8 cellular contexts compared by ENCODE assay signal in the genomic region with DNA sequence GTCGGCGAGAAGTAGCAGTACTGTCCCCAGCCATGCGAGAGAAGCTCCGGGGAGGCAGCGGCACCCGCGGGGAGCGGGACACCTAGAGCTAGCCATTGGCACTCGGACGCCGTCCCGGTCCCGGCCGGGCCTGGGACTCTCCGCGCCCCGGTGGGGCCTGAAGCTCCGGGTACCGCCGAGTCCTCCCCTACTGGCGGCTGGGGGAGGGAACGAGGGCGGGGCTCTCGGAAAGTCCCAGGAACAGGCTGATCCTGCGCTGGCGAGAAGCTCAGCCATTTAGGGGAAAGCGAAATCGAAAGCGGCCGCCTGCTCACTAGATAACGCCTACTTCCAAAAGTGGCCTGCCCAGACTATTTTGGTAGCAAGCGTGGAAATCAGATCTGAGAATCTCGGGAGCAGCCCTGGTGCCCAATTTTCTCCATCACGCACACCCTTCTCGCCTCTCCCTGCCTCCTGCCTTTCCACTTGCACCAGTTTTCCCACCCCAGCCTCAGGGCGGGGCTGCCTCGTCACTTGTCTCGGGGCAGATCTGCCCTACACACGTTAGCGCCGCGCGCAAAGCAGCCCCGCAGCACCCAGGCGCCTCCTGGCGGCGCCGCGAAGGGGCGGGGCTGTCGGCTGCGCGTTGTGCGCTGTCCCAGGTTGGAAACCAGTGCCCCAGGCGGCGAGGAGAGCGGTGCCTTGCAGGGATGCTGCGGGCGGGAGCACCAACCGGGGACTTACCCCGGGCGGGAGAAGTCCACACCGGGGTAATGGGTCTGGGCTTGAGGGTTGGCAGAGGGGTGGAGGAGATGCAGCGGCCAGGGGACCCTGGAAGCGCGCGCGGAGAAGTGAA. TPM values are rescaled to one million over a fixed set of nuclear protein-coding genes. Genes with fewer than 3 reads are reported as not detected.
DNase-seq lines count a peak whose midpoint lies in the region; ATAC-seq and TF ChIP-seq lines count a peak whose summit lies in the region.

PSMB9 (plus strand) TSS at position 652 of the 835 bp plus-strand sequence; CDS start at position 690, 38 bp downstream.
A gene with protein sequence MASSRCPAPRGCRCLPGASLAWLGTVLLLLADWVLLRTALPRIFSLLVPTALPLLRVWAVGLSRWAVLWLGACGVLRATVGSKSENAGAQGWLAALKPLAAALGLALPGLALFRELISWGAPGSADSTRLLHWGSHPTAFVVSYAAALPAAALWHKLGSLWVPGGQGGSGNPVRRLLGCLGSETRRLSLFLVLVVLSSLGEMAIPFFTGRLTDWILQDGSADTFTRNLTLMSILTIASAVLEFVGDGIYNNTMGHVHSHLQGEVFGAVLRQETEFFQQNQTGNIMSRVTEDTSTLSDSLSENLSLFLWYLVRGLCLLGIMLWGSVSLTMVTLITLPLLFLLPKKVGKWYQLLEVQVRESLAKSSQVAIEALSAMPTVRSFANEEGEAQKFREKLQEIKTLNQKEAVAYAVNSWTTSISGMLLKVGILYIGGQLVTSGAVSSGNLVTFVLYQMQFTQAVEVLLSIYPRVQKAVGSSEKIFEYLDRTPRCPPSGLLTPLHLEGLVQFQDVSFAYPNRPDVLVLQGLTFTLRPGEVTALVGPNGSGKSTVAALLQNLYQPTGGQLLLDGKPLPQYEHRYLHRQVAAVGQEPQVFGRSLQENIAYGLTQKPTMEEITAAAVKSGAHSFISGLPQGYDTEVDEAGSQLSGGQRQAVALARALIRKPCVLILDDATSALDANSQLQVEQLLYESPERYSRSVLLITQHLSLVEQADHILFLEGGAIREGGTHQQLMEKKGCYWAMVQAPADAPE (minus strand): TSS at position 164 of the 835 bp plus-strand sequence. CDS start 68 bp downstream, at position 96.

- peak within 1 kb of the TSS; percentile 57 for H3K4me3 ChIP-seq in IMR-90 (ENCODE audit: insufficient read depth, low read depth, low read length)
- peak within 1 kb of the TSS; percentile 63 to 94 (median 82) for H3K4me3 ChIP-seq in esophagus squamous epithelium

- no TSS peak for BruUV-seq in IMR-90 (replicated peaks; lab: Mats Ljungman, UMichigan)

- peak within 1 kb of the TSS; percentile 94 for H3K56ac ChIP-seq in IMR-90 (ENCODE audit: extremely low read depth, insufficient read depth, low read length)

- H3K27me3 ChIP-seq in IMR-90 (ENCODE audit: control insufficient read depth, insufficient read depth, low read length) (no peaks in the 10 kb centered on the region), esophagus squamous epithelium (no peaks in the 10 kb centered on the region)

- peak within 1 kb of the TSS; percentile 72 for H2BK5ac ChIP-seq in IMR-90 (ENCODE audit: low read depth, low read length, poor library complexity, severe bottlenecking)

- peaks cover 13% of the 10 kb centered on the region for H3K36me3 ChIP-seq in IMR-90 (ENCODE audit: control insufficient read depth, insufficient read depth, low read length)
- peaks cover 19 to 46% (median 25%) of the 10 kb centered on the region in 3 donors for H3K36me3 ChIP-seq in esophagus squamous epithelium

- H4K20me1 ChIP-seq in IMR-90 (ENCODE audit: insufficient read depth, low read length): no peaks in the 10 kb centered on the region

- no peaks in the 10 kb centered on the region for H3K27me3 Mint-ChIP-seq in naive B cell

- H2BK20ac ChIP-seq in IMR-90 (ENCODE audit: low read depth, low read length): peak within 1 kb of the TSS; percentile 83

- CTCF ChIA-PET in IMR-90 (lab: Yijun Ruan, JAX): interaction anchor here (0.8 to 4.4 kb wide), 5 partner anchors 9 to 22 kb away, joined by 3 to 44 read pairs (median 4); partner anchors contain the start of gene TAP2

- ATAC-seq in GM21528 (IDR thresholded peaks at IDR 0.05; ENCODE audit: low FRiP score, unreplicated experiment) (peak; percentile 81), IMR-90 (ENCODE audit: low read depth) (peak; percentile 93), naive B cell (ENCODE audit: low read depth in 2 of 2) (peak; percentile 79 to 80)
- peak; percentile 92 for ATAC-seq in stimulated activated effector memory CD8-positive, alpha-beta T cell treated with anti-CD3 and anti-CD28 coated beads, Interleukin-12 subunit alpha, Interleukin-12 subunit beta, amount 100 ng/mL, for 72 hours

- dilution Hi-C loops in IMR-90 (cut with HindIII; ENCODE audit: low sequenced_read_pairs, unreplicated experiment): no loop called here

- TF ChIP-seq RAD21 in IMR-90 (IDR thresholded peaks at IDR 0.05; ENCODE audit: low read length): peak; percentile 57

- TF ChIP-seq CTCF in IMR-90 (conservative IDR thresholded peaks at IDR 0.05; ENCODE audit: low read depth, low read length) (peak; percentile 85), esophagus squamous epithelium (IDR thresholded peaks at IDR 0.05) (peak; percentile 78 to 97 (median 88))

- DNase-seq in DMS79 (lab: John Stamatoyannopoulos, UW) (peak; percentile 48), IMR-90 (peak; percentile 90), RKO (ENCODE audit: low spot score) (peak; percentile 93), activated T-helper 1 cell treated with Interleukin-2 at 50 U/mL for 16 hours (ENCODE audit: low read depth) (peak; percentile 86), esophagus squamous epithelium (lab: John Stamatoyannopoulos, UW) (peak; percentile 70), naive B cell (peak; percentile 93)
- peak; percentile 90 to 96 for DNase-seq in stimulated activated effector memory CD8-positive, alpha-beta T cell treated with anti-CD3 and anti-CD28 coated beads, Interleukin-12 subunit alpha, Interleukin-12 subunit beta, amount 100 ng/mL, for 72 hours (ENCODE audit: low spot score in 2 of 2)

- peak within 1 kb of the TSS; percentile 78 for H3K9ac ChIP-seq in IMR-90 (ENCODE audit: low read depth, low read length)

- H3K4me1 Mint-ChIP-seq in naive B cell: peaks cover 66 to 80% (median 80%) of the 10 kb centered on the region in 3 donors
- H3K4me1 Mint-ChIP-seq in stimulated activated effector memory CD8-positive, alpha-beta T cell treated with anti-CD3 and anti-CD28 coated beads, Interleukin-12 subunit alpha, Interleukin-12 subunit beta, amount 100 ng/mL, for 72 hours: peaks cover 65% of the 10 kb centered on the region

- WGBS in IMR-90 (ENCODE audit: extremely low coverage in 2 of 2, insufficient read length in 1 of 2), 2 experiments: 0% methylated on average over 35 of the region's 68 CpGs; no CpG with 5 or more reads in 1 of the 2 experiments
- WGBS in esophagus squamous epithelium, 2 donors: 0 to 4% methylated on average over 8 to 38 of the region's 68 CpGs

- H4K91ac ChIP-seq in IMR-90 (ENCODE audit: insufficient read depth, low read depth, low read length): peak within 1 kb of the TSS; percentile 90

- peak within 1 kb of the TSS; percentile 98 for H3K14ac ChIP-seq in IMR-90 (replicated peaks; ENCODE audit: low read depth, low read length)

- POLR2A ChIA-PET in IMR-90 (lab: Charles Lee; ENCODE audit: unreplicated experiment): interaction anchor here (0.6 to 1.9 kb wide), 7 partner anchors 10 to 122 kb away, joined by 3 to 9 read pairs (median 4); partner anchors contain the start of gene TAP2

- peaks cover 18% of the 10 kb centered on the region for H3K9me1 ChIP-seq in IMR-90 (ENCODE audit: insufficient read depth, low read length)

- H2AFZ ChIP-seq in IMR-90 (replicated peaks; ENCODE audit: low read length, poor library complexity): peak within 1 kb of the TSS; percentile 99

- H3K79me1 ChIP-seq in IMR-90 (ENCODE audit: low read depth in 1 of 2, low read length in 2 of 2): peaks cover 8 to 39% of the 10 kb centered on the region in 2 experiments

- H3K23ac ChIP-seq in IMR-90 (ENCODE audit: low read depth, low read length): peak within 1 kb of the TSS; percentile 98

- H3K4me3 Mint-ChIP-seq in naive B cell: peak within 1 kb of the TSS; percentile 93 to 100 (median 100)
- peak within 1 kb of the TSS; percentile 99 for H3K4me3 Mint-ChIP-seq in stimulated activated effector memory CD8-positive, alpha-beta T cell treated with anti-CD3 and anti-CD28 coated beads, Interleukin-12 subunit alpha, Interleukin-12 subunit beta, amount 100 ng/mL, for 72 hours

- H3K27ac ChIP-seq in IMR-90 (ENCODE audit: insufficient read depth, low read length) (peak within 1 kb of the TSS; percentile 75), esophagus squamous epithelium (peak within 1 kb of the TSS; percentile 94 to 98 (median 97))

- peak within 1 kb of the TSS; percentile 97 to 100 (median 100) for H3K27ac Mint-ChIP-seq in naive B cell
- peak within 1 kb of the TSS; percentile 100 for H3K27ac Mint-ChIP-seq in stimulated activated effector memory CD8-positive, alpha-beta T cell treated with anti-CD3 and anti-CD28 coated beads, Interleukin-12 subunit alpha, Interleukin-12 subunit beta, amount 100 ng/mL, for 72 hours

- peak within 1 kb of the TSS; percentile 93 for H2BK120ac ChIP-seq in IMR-90 (ENCODE audit: low read depth, low read length)

- no peaks in the 10 kb centered on the region for H3K9me3 ChIP-seq in IMR-90 (ENCODE audit: control insufficient read depth, insufficient read depth, low read length)
- no peaks in the 10 kb centered on the region for H3K9me3 ChIP-seq in esophagus squamous epithelium

- H2BK15ac ChIP-seq in IMR-90 (ENCODE audit: low read depth, low read length): peak within 1 kb of the TSS; percentile 87; the same call in 2 of the 3 replicates

- peak within 1 kb of the TSS; percentile 38 to 84 for H4K8ac ChIP-seq in IMR-90 (ENCODE audit: low read depth in 2 of 2, low read length in 2 of 2)

- no peaks in the 10 kb centered on the region for H3K9me3 Mint-ChIP-seq in naive B cell
- no peaks in the 10 kb centered on the region for H3K9me3 Mint-ChIP-seq in stimulated activated effector memory CD8-positive, alpha-beta T cell treated with anti-CD3 and anti-CD28 coated beads, Interleukin-12 subunit alpha, Interleukin-12 subunit beta, amount 100 ng/mL, for 72 hours

- H4K5ac ChIP-seq in IMR-90 (ENCODE audit: low read depth, low read length): peak within 1 kb of the TSS; percentile 45

- H2AK9ac ChIP-seq in IMR-90 (replicated peaks; ENCODE audit: low read depth, low read length, poor library complexity): peak within 1 kb of the TSS; percentile 94

- intact Hi-C loops in IMR-90 (cut with micrococcal nuclease) (loop anchor here (1.0 kb wide), 2 partner anchors 9 to 15 kb away; partner anchors contain the start of genes PSMB8 and TAP2), esophagus squamous epithelium (cut with DNase I) (no loop called here)

- in situ Hi-C loops in IMR-90 (cut with MboI; ENCODE audit: low sequenced_read_pairs): no loop called here

- H3K36me3 Mint-ChIP-seq in naive B cell: peaks cover 37 to 59% of the 10 kb centered on the region in 2 donors
- H3K36me3 Mint-ChIP-seq in stimulated activated effector memory CD8-positive, alpha-beta T cell treated with anti-CD3 and anti-CD28 coated beads, Interleukin-12 subunit alpha, Interleukin-12 subunit beta, amount 100 ng/mL, for 72 hours: peaks cover 95% of the 10 kb centered on the region

- peak within 1 kb of the TSS; percentile 53 for H3K18ac ChIP-seq in IMR-90 (ENCODE audit: low read depth, low read length)

- TF ChIP-seq POLR2A in IMR-90 (IDR thresholded peaks at IDR 0.05; ENCODE audit: low read depth, low read length) (peak; percentile 41; the same call in 1 of the 2 replicates), esophagus squamous epithelium (IDR thresholded peaks at IDR 0.05) (peak in 3 of 4 donors; percentile 76 to 97 (median 93))

- peak within 1 kb of the TSS; percentile 84 for H2AK5ac ChIP-seq in IMR-90 (ENCODE audit: low read depth, low read length)

- H3K4ac ChIP-seq in IMR-90 (ENCODE audit: low read depth, low read length): peak within 1 kb of the TSS; percentile 93

- H3K4me1 ChIP-seq in IMR-90 (ENCODE audit: control insufficient read depth, insufficient read depth, low read length) (peaks cover 4% of the 10 kb centered on the region), esophagus squamous epithelium (peaks cover 6 to 50% (median 38%) of the 10 kb centered on the region in 3 donors)

- peak within 1 kb of the TSS; percentile 94 for H3K4me2 ChIP-seq in IMR-90 (ENCODE audit: low read depth, low read length)

RNA-seq across cellular contexts. Expression of gene PSMB9, which starts in this region (rescaled TPM):
- 8.3 and 9.0 TPM in 2 replicates for total RNA-seq in IMR-90 (2012; rRNA removed)
- polyA plus RNA-seq in IMR-90 (2012; rRNA removed): 12.6 and 12.8 TPM in 2 replicates
- 30.6 and 37.1 TPM in 2 replicates for polyA plus RNA-seq in IMR-90 (2012; cell fraction: cytosol; rRNA removed)
- 7.0 and 9.8 TPM in 2 replicates for polyA plus RNA-seq in IMR-90 (2012; cell fraction: nucleus; rRNA removed; ENCODE audit: low replicate concordance)
- total RNA-seq in esophagus squamous epithelium: 10 to 100 TPM in 2 of 4 donors, 1 to 10 TPM in 2; 5.2 to 93.7 (median 12.0) TPM
- 100 to 1,000 TPM; 347 to 677 (median 445) TPM for polyA plus RNA-seq in naive B cell (ENCODE audit: low read depth in 6 of 6)

RNA-seq across cellular contexts. Expression of the second gene that starts in this region (rescaled TPM):
- total RNA-seq in IMR-90 (2012; rRNA removed) (20.8 and 27.6 TPM in 2 replicates), esophagus squamous epithelium (10 to 100 TPM; 31.7 to 95.5 (median 40.3) TPM)
- polyA plus RNA-seq in IMR-90 (2012; rRNA removed) (19.5 and 20.1 TPM in 2 replicates), naive B cell (ENCODE audit: low read depth in 6 of 6) (100 to 1,000 TPM; 106 to 215 (median 145) TPM)
- 19.7 and 20.0 TPM in 2 replicates for polyA plus RNA-seq in IMR-90 (2012; cell fraction: cytosol; rRNA removed)
- polyA plus RNA-seq in IMR-90 (2012; cell fraction: nucleus; rRNA removed; ENCODE audit: low replicate concordance): 21.4 and 21.6 TPM in 2 replicates

Comparison
In these comparisons a context has a peak if more than half of its experiments do, and no peak if none do; other contexts are left out.
1. Peak in every context shown above with its lines: DNase-seq, ATAC-seq, H3K4me3 ChIP-seq and H3K27ac ChIP-seq.
2. RNA of gene PSMB9 (polyA plus RNA-seq): 347 to 677 TPM in naive B cell; 7.0 to 37.1 TPM in IMR-90; every median in the first group is over 4 times any median in the second.